In genomic region chr5:134507495-134507894, GRCh38 we compare ENCODE assay signal across 1 cellular context.
TF ChIP-seq lines count a peak whose summit lies in the region.

No MANE protein-coding gene starts in this region.

TF ChIP-seq in HCT116, 20 proteins besides CTCF, POLR2A, EP300 and RAD21 (continued from another document):
- TF ChIP-seq, protein P1, sequence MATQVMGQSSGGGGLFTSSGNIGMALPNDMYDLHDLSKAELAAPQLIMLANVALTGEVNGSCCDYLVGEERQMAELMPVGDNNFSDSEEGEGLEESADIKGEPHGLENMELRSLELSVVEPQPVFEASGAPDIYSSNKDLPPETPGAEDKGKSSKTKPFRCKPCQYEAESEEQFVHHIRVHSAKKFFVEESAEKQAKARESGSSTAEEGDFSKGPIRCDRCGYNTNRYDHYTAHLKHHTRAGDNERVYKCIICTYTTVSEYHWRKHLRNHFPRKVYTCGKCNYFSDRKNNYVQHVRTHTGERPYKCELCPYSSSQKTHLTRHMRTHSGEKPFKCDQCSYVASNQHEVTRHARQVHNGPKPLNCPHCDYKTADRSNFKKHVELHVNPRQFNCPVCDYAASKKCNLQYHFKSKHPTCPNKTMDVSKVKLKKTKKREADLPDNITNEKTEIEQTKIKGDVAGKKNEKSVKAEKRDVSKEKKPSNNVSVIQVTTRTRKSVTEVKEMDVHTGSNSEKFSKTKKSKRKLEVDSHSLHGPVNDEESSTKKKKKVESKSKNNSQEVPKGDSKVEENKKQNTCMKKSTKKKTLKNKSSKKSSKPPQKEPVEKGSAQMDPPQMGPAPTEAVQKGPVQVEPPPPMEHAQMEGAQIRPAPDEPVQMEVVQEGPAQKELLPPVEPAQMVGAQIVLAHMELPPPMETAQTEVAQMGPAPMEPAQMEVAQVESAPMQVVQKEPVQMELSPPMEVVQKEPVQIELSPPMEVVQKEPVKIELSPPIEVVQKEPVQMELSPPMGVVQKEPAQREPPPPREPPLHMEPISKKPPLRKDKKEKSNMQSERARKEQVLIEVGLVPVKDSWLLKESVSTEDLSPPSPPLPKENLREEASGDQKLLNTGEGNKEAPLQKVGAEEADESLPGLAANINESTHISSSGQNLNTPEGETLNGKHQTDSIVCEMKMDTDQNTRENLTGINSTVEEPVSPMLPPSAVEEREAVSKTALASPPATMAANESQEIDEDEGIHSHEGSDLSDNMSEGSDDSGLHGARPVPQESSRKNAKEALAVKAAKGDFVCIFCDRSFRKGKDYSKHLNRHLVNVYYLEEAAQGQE (IDR thresholded peaks at IDR 0.05; ENCODE audit: low read depth): no peak
- TF ChIP-seq CEBPB (IDR thresholded peaks at IDR 0.05; ENCODE audit: low read depth) (no peak), YY1 (IDR thresholded peaks at IDR 0.05; ENCODE audit: extremely low read depth, insufficient replicate concordance, low read depth, low read length) (no peak), CBX3 (IDR thresholded peaks at IDR 0.05; ENCODE audit: low read depth) (no peak), TCF7L2 (IDR thresholded peaks at IDR 0.05; ENCODE audit: borderline replicate concordance, extremely low read depth, insufficient read depth, insufficient read length) (no peak)
TF ChIP-seq in HCT116: peak in this region for 0.
